ENCODE assay signal across 25 cellular contexts in genomic region chr20:59764037-59764436, GRCh38.
DNase-seq lines count a peak whose midpoint lies in the region; ATAC-seq, FAIRE-seq and TF ChIP-seq lines count a peak whose summit lies in the region.
"Had no signal": no experiment of that assay in that cellular context is flagged by ENCODE, and none has a peak within 500 bp of the region (broad histone marks: within the 10 kb centered on the region; RNA-seq: fewer than 3 reads in every experiment).

No MANE protein-coding gene starts in this region.

- H3K4me1 ChIP-seq in liver (ENCODE audit: control insufficient read depth in 4 of 4, insufficient read depth in 4 of 4, low read length in 3 of 4) (peaks cover 3 to 13% (median 5%) of the 10 kb centered on the region in 4 donors), HepG2 (ENCODE audit: insufficient read depth, low read length) (no peaks in the 10 kb centered on the region), right lobe of liver (no peaks in the 10 kb centered on the region)
- H3K4me1 ChIP-seq: BE2C had no signal

- FAIRE-seq in HepG2 (lab: Jason Lieb, UNC) (no peak), bronchial epithelial cell (lab: Jason Lieb, UNC) (peak; percentile 94)
- FAIRE-seq: A204.1, G401.6, GM12891, GM19239 had no signal

- no peak for DNase-seq in HepG2 (ENCODE audit: low spot score)
- no peak for DNase-seq in bronchial epithelial cell (ENCODE audit: low read depth)
- no peak for DNase-seq in right lobe of liver
- no peak for DNase-seq in cerebellar nuclear complex (lab: John Stamatoyannopoulos, UW)
- no peak for DNase-seq in inferior parietal cortex (ENCODE audit: extremely low spot score)
- DNase-seq in NCI-H1436 (lab: John Stamatoyannopoulos, UW) = no peak
- DNase-seq: 8988T; ACHN; BE2C; C1 segment of cervical spinal cord; CD4-positive, alpha-beta memory T cell; CD4-positive, CD25-positive, alpha-beta regulatory T cell; CD8-positive, alpha-beta memory T cell; COR-L47; DMS 273 treated with DMSO at 0.1 percent for 48 hours; DMS153; DMS53; DMS79; GF-D8 had no signal

- no peak overlapping the region for H2AFZ ChIP-seq in HepG2 (ENCODE audit: low read length)

- intact Hi-C loops in HepG2 (cut with micrococcal nuclease; ENCODE audit: unreplicated experiment) = no loop called here
- intact Hi-C loops in right lobe of liver (cut with DNase I) = no loop called here

- no peak for TF ChIP-seq RAD21 in liver (IDR thresholded peaks at IDR 0.05)
- no peak for TF ChIP-seq RAD21 in HepG2 (CRISPR knock-in tag; IDR thresholded peaks at IDR 0.05)

- POLR2A ChIA-PET in HepG2 (lab: Yijun Ruan, JAX) = no interaction called here

- BruUV-seq in HepG2 (replicated peaks; lab: Mats Ljungman, UMichigan) = no TSS peak

- TF ChIP-seq CTCF in liver (IDR thresholded peaks at IDR 0.05; ENCODE audit: low read depth, low read length, missing input control) (no peak), HepG2 (CRISPR knock-in tag; IDR thresholded peaks at IDR 0.05) (no peak), bronchial epithelial cell (IDR thresholded peaks at IDR 0.05; ENCODE audit: insufficient read depth, low read length, severe bottlenecking) (no peak), right lobe of liver (IDR thresholded peaks at IDR 0.05) (no peak)

- H3K27me3 ChIP-seq in liver (ENCODE audit: control insufficient read depth in 4 of 4, insufficient read depth in 4 of 4, low read length in 3 of 4) (peaks cover 0 to 3% (median 0%) of the 10 kb centered on the region in 4 donors), HepG2 (ENCODE audit: control insufficient read depth in 1 of 2, insufficient read depth in 2 of 2, low read length in 2 of 2) (no peaks in the 10 kb centered on the region), bronchial epithelial cell (ENCODE audit: control insufficient read depth, insufficient read depth, low read length) (no peaks in the 10 kb centered on the region), right lobe of liver (no peaks in the 10 kb centered on the region)
- H3K27me3 ChIP-seq: BE2C, BLaER1 had no signal

- TF ChIP-seq EP300 in HepG2 (IDR thresholded peaks at IDR 0.05; ENCODE audit: low read depth in 2 of 2, low read length in 2 of 2) (no peak), HepG2 (CRISPR knock-in tag; IDR thresholded peaks at IDR 0.05; ENCODE audit: borderline replicate concordance) (no peak)

- H3K36me3 ChIP-seq in liver (ENCODE audit: control insufficient read depth in 4 of 4, insufficient read depth in 3 of 4, low read depth in 1 of 4, low read length in 3 of 4) = no peaks in the 10 kb centered on the region
- H3K36me3 ChIP-seq in HepG2 (replicated peaks in 1 of 2; ENCODE audit: control insufficient read depth in 1 of 2, insufficient read depth in 2 of 2, low read length in 2 of 2) = no peaks in the 10 kb centered on the region
- H3K36me3 ChIP-seq in bronchial epithelial cell (ENCODE audit: control insufficient read depth, insufficient read depth, low read length) = no peaks in the 10 kb centered on the region
- no peaks in the 10 kb centered on the region for H3K36me3 ChIP-seq in right lobe of liver
- H3K36me3 ChIP-seq: BE2C had no signal

- no peak overlapping the region for H3K9ac ChIP-seq in liver (ENCODE audit: low read depth in 1 of 2, low read length in 2 of 2)
- H3K9ac ChIP-seq in HepG2 (ENCODE audit: insufficient read depth, low read depth, low read length) = no peak overlapping the region
- H3K9ac ChIP-seq: BLaER1 had no signal

- H3K27ac ChIP-seq in liver (ENCODE audit: low read depth in 1 of 2, low read length in 2 of 2) (no peak overlapping the region), HepG2 (ENCODE audit: extremely low read length, insufficient read depth, low read length) (no peak overlapping the region), right lobe of liver (no peak overlapping the region)
- H3K27ac ChIP-seq: BLaER1 had no signal

- in situ Hi-C loops in HepG2 (cut with HindIII; ENCODE audit: extremely low pct_ligation_motif_present, low pct_unique_long_range_greater_than_20kb) = no loop called here

- no peaks in the 10 kb centered on the region for H3K79me2 ChIP-seq in HepG2 (ENCODE audit: insufficient read depth, low read length)

- whole genome bisulfite sequencing in liver = 37% methylated on average over 2 of the region's 2 CpGs
- WGBS in HepG2 (ENCODE audit: low lambda C conversion rate) = 0% methylated on average over 2 of the region's 2 CpGs
- WGBS in right lobe of liver (ENCODE audit: insufficient coverage, low coverage, low lambda C conversion rate, missing lambda C conversion rate) = 29% methylated on average over 1 of the region's 2 CpGs

- no peaks in the 10 kb centered on the region for H4K20me1 ChIP-seq in HepG2 (ENCODE audit: insufficient read depth, low read length)

- H3K4me2 ChIP-seq in HepG2 (ENCODE audit: low read depth, low read length) = no peak overlapping the region
- H3K4me2 ChIP-seq: BLaER1 had no signal

- CTCF ChIA-PET in HepG2 (lab: Yijun Ruan, JAX; ENCODE audit: low intra/inter-chr PET ratio, low total read pairs) = no interaction called here

- TF ChIP-seq POLR2A in HepG2 (IDR thresholded peaks at IDR 0.05; ENCODE audit: insufficient read depth in 1 of 2, low read depth in 2 of 2, low read length in 2 of 2) (no peak), right lobe of liver (IDR thresholded peaks at IDR 0.05) (no peak)

- no peak overlapping the region for H3K4me3 ChIP-seq in liver (ENCODE audit: low read depth in 1 of 3, low read length in 3 of 3)
- H3K4me3 ChIP-seq in HepG2 (replicated peaks in 1 of 3; ENCODE audit: insufficient read depth in 1 of 3, low read depth in 2 of 3, low read length in 3 of 3) = no peak overlapping the region
- H3K4me3 ChIP-seq in bronchial epithelial cell (ENCODE audit: low read depth, low read length) = no peak overlapping the region
- H3K4me3 ChIP-seq in right lobe of liver = no peak overlapping the region
- H3K4me3 ChIP-seq: BLaER1 had no signal

- H3K9me3 ChIP-seq in liver (ENCODE audit: control insufficient read depth in 4 of 4, low read length in 3 of 4) = no peaks in the 10 kb centered on the region
- H3K9me3 ChIP-seq in HepG2 (ENCODE audit: low read length) = no peaks in the 10 kb centered on the region
- no peaks in the 10 kb centered on the region for H3K9me3 ChIP-seq in right lobe of liver
- H3K9me3 ChIP-seq: BE2C, BLaER1 had no signal

- ATAC-seq in HepG2 (no peak), right lobe of liver (peak; percentile 38 to 69 (median 52))

TF ChIP-seq in liver, 16 proteins besides CTCF, POLR2A, EP300 and RAD21:
- no peak for TF ChIP-seq ATF3 (IDR thresholded peaks at IDR 0.05)
- peak; percentile 86 to 98 for TF ChIP-seq RXRA (IDR thresholded peaks at IDR 0.05)

TF ChIP-seq in HepG2, 621 proteins besides CTCF, POLR2A, EP300 and RAD21:
- no peak for TF ChIP-seq SMARCE1 (IDR thresholded peaks at IDR 0.05; ENCODE audit: borderline replicate concordance)
- no peak for TF ChIP-seq PLRG1 (conservative IDR thresholded peaks at IDR 0.05)
- TF ChIP-seq ZNF280D (CRISPR knock-in tag; IDR thresholded peaks at IDR 0.05) = no peak
- TF ChIP-seq HOXA5 (CRISPR knock-in tag; IDR thresholded peaks at IDR 0.05) = no peak
- no peak for TF ChIP-seq ZNF766 (CRISPR knock-in tag; IDR thresholded peaks at IDR 0.05; ENCODE audit: borderline replicate concordance)
- TF ChIP-seq ZNF543 (CRISPR knock-in tag; IDR thresholded peaks at IDR 0.05) = no peak
- no peak for TF ChIP-seq ATAD3A (CRISPR knock-in tag; IDR thresholded peaks at IDR 0.05)
- no peak for TF ChIP-seq HCFC1 (IDR thresholded peaks at IDR 0.05; ENCODE audit: low read depth, low read length)
- no peak for TF ChIP-seq MAX (IDR thresholded peaks at IDR 0.05)
- no peak for TF ChIP-seq ZNF503 (CRISPR knock-in tag; IDR thresholded peaks at IDR 0.05)
- TF ChIP-seq HIVEP1 (CRISPR knock-in tag; IDR thresholded peaks at IDR 0.05) = no peak
TF ChIP-seq in HepG2: peak in this region for 0.
